31 cellular contexts compared by ENCODE assay signal in genomic region chr5:180327166-180327565, GRCh38. TPM values are rescaled to one million over a fixed set of nuclear protein-coding genes. Genes with fewer than 3 reads are reported as not detected.
"Had no signal": no experiment of that assay in that cellular context is flagged by ENCODE, and none has a peak within 500 bp of the region (broad histone marks: within the 10 kb centered on the region; RNA-seq: fewer than 3 reads in every experiment).

No MANE protein-coding gene starts in this region.

- H3K27me3 Mint-ChIP-seq: activated naive CD4-positive, alpha-beta T cell treated with anti-CD3 and anti-CD28 coated beads, Interleukin-2, amount 50 U/mL, for 24 hours; central memory CD8-positive, alpha-beta T cell had no signal

- H3K27ac ChIP-seq: ascending aorta, cardiac muscle cell, PC-9, RWPE1 had no signal

- DNase-seq: activated CD4-positive, alpha-beta T cell treated with anti-CD3 and anti-CD28 coated beads for 36 hours; activated CD4-positive, alpha-beta T cell treated with anti-CD3 and anti-CD28 coated beads, Interleukin-2, amount 10 ng/mL, durations not matched to agents 7 days and 5 days; activated CD4-positive, alpha-beta T cell treated with anti-CD3 and anti-CD28 coated beads, Interleukin-2, amount 50 U/mL, for 48 hours; activated CD8-positive, alpha-beta T cell treated with anti-CD3 and anti-CD28 coated beads, Interleukin-2, amount 10 ng/mL, durations not matched to agents 7 days and 5 days; activated gamma-delta T cell; activated naive CD4-positive, alpha-beta T cell treated with Interleukin-2 at 50 U/mL for 16 hours; activated naive CD8-positive, alpha-beta T cell treated with anti-CD3 and anti-CD28 coated beads, Interleukin-2, amount 10 ng/mL, durations not matched to agents 7 days and 5 days; activated T-cell treated with anti-CD3 and anti-CD28 coated beads, Interleukin-2, amount 50 U/mL, for 24 hours; amygdala; NCI-H1105; NCI-H1417 treated with DMSO at 0.1 percent for 48 hours; NCI-H1694; NCI-H1930; NCI-H2081 treated with DMSO at 0.1 percent for 48 hours; NCI-H226; NCI-H524 treated with DMSO at 0.1 percent for 48 hours; NK-92 treated with Interleukin-12 subunit alpha and Interleukin-12 subunit beta, amount 100 ng/mL, for 24 hours; PC-9; SW 1271 had no signal

- H3K4me2 ChIP-seq: PC-9 had no signal

- H3K27me3 ChIP-seq: ascending aorta, cardiac muscle cell had no signal

- H3K9me3 ChIP-seq: ascending aorta had no signal

- H3K27ac Mint-ChIP-seq: activated CD4-positive, alpha-beta T cell treated with anti-CD3 and anti-CD28 coated beads for 36 hours; activated CD4-positive, alpha-beta T cell treated with anti-CD3 and anti-CD28 coated beads, Interleukin-2, amount 10 ng/mL, durations not matched to agents 7 days and 5 days; activated CD8-positive, alpha-beta T cell treated with anti-CD3 and anti-CD28 coated beads, Interleukin-2, amount 10 ng/mL, durations not matched to agents 7 days and 5 days; activated naive CD4-positive, alpha-beta T cell treated with anti-CD3 and anti-CD28 coated beads, Interleukin-2, amount 50 U/mL, for 24 hours; activated naive CD8-positive, alpha-beta T cell treated with anti-CD3 and anti-CD28 coated beads, Interleukin-2, amount 10 ng/mL, durations not matched to agents 7 days and 5 days; activated T-cell treated with anti-CD3 and anti-CD28 coated beads, Interleukin-2, amount 50 U/mL, for 24 hours; activated T-helper 2 cell treated with anti-CD3 and anti-CD28 coated beads, Interferon-gamma antibody, Interleukin-2, Interleukin-4, amounts not matched to agents 10 μg/mL and 5 μg/mL and 100 μg/mL, durations not matched to agents 14 hours and 24 hours and 36 hours; T-helper 1 cell treated with Interleukin-12 subunit alpha and Interleukin-12 subunit beta and Interleukin-4 antibody, amounts not matched to agents 30 μg/mL and 1 μg/mL, for 36 hours; T-helper 2 cell treated with Interferon-gamma antibody and Interleukin-4, amounts not matched to agents 5 μg/mL and 100 μg/mL, for 36 hours had no signal

- ATAC-seq: activated CD4-positive, alpha-beta T cell treated with anti-CD3 and anti-CD28 coated beads for 36 hours; activated CD4-positive, CD25-positive, alpha-beta regulatory T cell treated with anti-CD3 and anti-CD28 coated beads, Interleukin-2, amount 50 U/mL, for 24 hours; activated CD8-positive, alpha-beta T cell treated with anti-CD3 and anti-CD28 coated beads, Interleukin-2, amount 10 ng/mL, durations not matched to agents 7 days and 5 days; Right ventricle myocardium inferior had no signal

- H3K4me3 ChIP-seq: ascending aorta, cardiac muscle cell, PC-9 had no signal

- H3K4me1 Mint-ChIP-seq: activated CD4-positive, alpha-beta T cell treated with anti-CD3 and anti-CD28 coated beads for 36 hours; activated CD4-positive, alpha-beta T cell treated with anti-CD3 and anti-CD28 coated beads, Interleukin-2, amount 10 ng/mL, durations not matched to agents 7 days and 5 days; activated naive CD4-positive, alpha-beta T cell treated with anti-CD3 and anti-CD28 coated beads, Interleukin-2, amount 50 U/mL, for 24 hours; central memory CD8-positive, alpha-beta T cell had no signal

- FAIRE-seq: RCC 7860, TTC549 had no signal

- H3K4me3 Mint-ChIP-seq: activated CD4-positive, alpha-beta T cell treated with anti-CD3 and anti-CD28 coated beads for 36 hours; activated CD4-positive, alpha-beta T cell treated with anti-CD3 and anti-CD28 coated beads, Interleukin-2, amount 10 ng/mL, durations not matched to agents 7 days and 5 days; activated CD8-positive, alpha-beta T cell treated with anti-CD3 and anti-CD28 coated beads, Interleukin-2, amount 10 ng/mL, durations not matched to agents 7 days and 5 days; activated naive CD4-positive, alpha-beta T cell treated with anti-CD3 and anti-CD28 coated beads, Interleukin-2, amount 50 U/mL, for 24 hours; activated naive CD8-positive, alpha-beta T cell treated with anti-CD3 and anti-CD28 coated beads, Interleukin-2, amount 10 ng/mL, durations not matched to agents 7 days and 5 days; activated T-cell treated with anti-CD3 and anti-CD28 coated beads, Interleukin-2, amount 50 U/mL, for 24 hours; central memory CD8-positive, alpha-beta T cell; T-helper 1 cell treated with Interleukin-12 subunit alpha and Interleukin-12 subunit beta and Interleukin-4 antibody, amounts not matched to agents 30 μg/mL and 1 μg/mL, for 36 hours; T-helper 2 cell treated with Interferon-gamma antibody and Interleukin-4, amounts not matched to agents 5 μg/mL and 100 μg/mL, for 36 hours had no signal

- H2AFZ ChIP-seq: PC-9 had no signal

- H3K36me3 Mint-ChIP-seq: activated naive CD4-positive, alpha-beta T cell treated with anti-CD3 and anti-CD28 coated beads, Interleukin-2, amount 50 U/mL, for 24 hours; activated naive CD8-positive, alpha-beta T cell treated with anti-CD3 and anti-CD28 coated beads, Interleukin-2, amount 10 ng/mL, durations not matched to agents 7 days and 5 days had no signal

- H3K9me3 Mint-ChIP-seq: activated CD4-positive, alpha-beta T cell treated with anti-CD3 and anti-CD28 coated beads, Interleukin-2, amount 10 ng/mL, durations not matched to agents 7 days and 5 days; activated naive CD4-positive, alpha-beta T cell treated with anti-CD3 and anti-CD28 coated beads, Interleukin-2, amount 50 U/mL, for 24 hours; activated naive CD8-positive, alpha-beta T cell treated with anti-CD3 and anti-CD28 coated beads, Interleukin-2, amount 10 ng/mL, durations not matched to agents 7 days and 5 days; activated T-cell treated with anti-CD3 and anti-CD28 coated beads, Interleukin-2, amount 50 U/mL, for 24 hours; activated T-helper 2 cell treated with anti-CD3 and anti-CD28 coated beads, Interferon-gamma antibody, Interleukin-2, Interleukin-4, amounts not matched to agents 10 μg/mL and 5 μg/mL and 100 μg/mL, durations not matched to agents 14 hours and 24 hours and 36 hours; central memory CD8-positive, alpha-beta T cell; T-helper 1 cell treated with Interleukin-12 subunit alpha and Interleukin-12 subunit beta and Interleukin-4 antibody, amounts not matched to agents 30 μg/mL and 1 μg/mL, for 36 hours; T-helper 2 cell treated with Interferon-gamma antibody and Interleukin-4, amounts not matched to agents 5 μg/mL and 100 μg/mL, for 36 hours had no signal

RNA-seq across cellular contexts. Expression of gene GFPT2, which starts 26.0 kb away (rescaled TPM):
- total RNA-seq: activated T-helper 2 cell treated with anti-CD3 and anti-CD28 coated beads, Interferon-gamma antibody, Interleukin-2, Interleukin-4, amounts not matched to agents 10 μg/mL and 5 μg/mL and 100 μg/mL, durations not matched to agents 14 hours and 24 hours and 36 hours had no signal
